In genomic region chr19:55354698-55355212, GRCh38 we compare ENCODE assay signal across 10 cellular contexts. TPM values are rescaled to one million over a fixed set of nuclear protein-coding genes. Genes with fewer than 3 reads are reported as not detected.
DNase-seq lines count a peak whose midpoint lies in the region; ATAC-seq, FAIRE-seq and TF ChIP-seq lines count a peak whose summit lies in the region.
"Had no signal": no experiment of that assay in that cellular context is flagged by ENCODE, and none has a peak within 500 bp of the region (broad histone marks: within the 10 kb centered on the region; RNA-seq: fewer than 3 reads in every experiment).

TSS of gene COX6B2 (minus strand) at chr19:55354719. CDS start at chr19:55354521, 198 bp downstream.

- H3K36me3 ChIP-seq in CD4-positive, CD25-positive, alpha-beta regulatory T cell (ENCODE audit: control insufficient read depth, insufficient read depth, low read length), result no peaks in the 10 kb centered on the region
- no peaks in the 10 kb centered on the region for H3K36me3 ChIP-seq in OCI-LY7 (ENCODE audit: insufficient read depth, low read length)
- no peaks in the 10 kb centered on the region for H3K36me3 ChIP-seq in endothelial cell of umbilical vein (ENCODE audit: control insufficient read depth in 2 of 2, extremely low read depth in 1 of 2, insufficient read depth in 2 of 2, low read length in 2 of 2)
- no peaks in the 10 kb centered on the region for H3K36me3 ChIP-seq in neutrophil

- DNase-seq in CD4-positive, CD25-positive, alpha-beta regulatory T cell, result no peak
- DNase-seq in OCI-LY7 (ENCODE audit: low spot score), result no peak
- no peak for DNase-seq in endothelial cell of umbilical vein (ENCODE audit: low read depth, low spot score)
- no peak for DNase-seq in stimulated activated CD4-positive, alpha-beta T cell treated with anti-CD3 and anti-CD28 coated beads, Interleukin-4, amount 100 ng/mL, for 1 hour
- DNase-seq in stimulated activated CD4-positive, alpha-beta T cell treated with anti-CD3 and anti-CD28 coated beads, Interleukin-12 subunit alpha, Interleukin-12 subunit beta, amount 100 ng/mL, for 4 hours, result no peak
- DNase-seq in glomerular visceral epithelial cell (ENCODE audit: extremely low spot score), result no peak
- DNase-seq: activated CD4-positive, alpha-beta T cell treated with anti-CD3 and anti-CD28 coated beads for 48 hours had no signal

- H4K20me1 ChIP-seq in OCI-LY7 (ENCODE audit: insufficient read depth, low read length), result no peaks in the 10 kb centered on the region
- H4K20me1 ChIP-seq in endothelial cell of umbilical vein (replicated peaks; ENCODE audit: control insufficient read depth, extremely low read depth, insufficient read depth, low read length), result no peaks in the 10 kb centered on the region

- no peaks in the 10 kb centered on the region for H3K36me3 Mint-ChIP-seq in CD4-positive, CD25-positive, alpha-beta regulatory T cell

- H3K4me1 Mint-ChIP-seq in CD4-positive, CD25-positive, alpha-beta regulatory T cell, result peaks cover 0 to 29% (median 13%) of the 10 kb centered on the region in 4 donors

- TF ChIP-seq POLR2A in endothelial cell of umbilical vein (IDR thresholded peaks at IDR 0.05; ENCODE audit: low read depth, low read length), result no peak

- POLR2A ChIA-PET in OCI-LY7 (lab: Charles Lee) (no interaction called here), endothelial cell of umbilical vein (lab: Charles Lee) (no interaction called here)

- H3K27ac ChIP-seq in CD4-positive, CD25-positive, alpha-beta regulatory T cell (ENCODE audit: insufficient read depth, low read length, poor library complexity, severe bottlenecking), result no peak within 1 kb of the TSS
- H3K27ac ChIP-seq in OCI-LY7 (ENCODE audit: low read depth, low read length, poor library complexity, severe bottlenecking), result no peak within 1 kb of the TSS
- no peak within 1 kb of the TSS for H3K27ac ChIP-seq in endothelial cell of umbilical vein (ENCODE audit: insufficient read depth, low read depth, low read length)
- no peak within 1 kb of the TSS for H3K27ac ChIP-seq in neutrophil

- TF ChIP-seq CTCF in OCI-LY7 (conservative IDR thresholded peaks at IDR 0.05; ENCODE audit: low read length), result no peak
- TF ChIP-seq CTCF in endothelial cell of umbilical vein (IDR thresholded peaks at IDR 0.05; ENCODE audit: extremely low read depth in 1 of 2, insufficient read depth in 1 of 2, low read depth in 1 of 2, low read length in 2 of 2), result no peak
- TF ChIP-seq CTCF in neutrophil (IDR thresholded peaks at IDR 0.05), result no peak

- no peaks in the 10 kb centered on the region for H3K9me1 ChIP-seq in endothelial cell of umbilical vein (replicated peaks; ENCODE audit: control insufficient read depth, extremely low read depth, insufficient read depth, low read length)

- no peak within 1 kb of the TSS for H3K4me3 ChIP-seq in CD4-positive, CD25-positive, alpha-beta regulatory T cell (ENCODE audit: low read depth, low read length)
- H3K4me3 ChIP-seq in OCI-LY7 (ENCODE audit: low read depth, low read length, poor library complexity, severe bottlenecking), result peak within 1 kb of the TSS; percentile 65
- H3K4me3 ChIP-seq in endothelial cell of umbilical vein (replicated peaks in 1 of 3; ENCODE audit: insufficient read depth in 1 of 3, low read depth in 1 of 3, low read length in 3 of 3), result peak within 1 kb of the TSS; percentile 8 to 26 (median 22)
- H3K4me3 ChIP-seq in neutrophil (ENCODE audit: low read depth in 1 of 2, low read length in 1 of 2), result peak within 1 kb of the TSS; percentile 65 to 66

- peak within 1 kb of the TSS; percentile 58 to 81 (median 73) for H3K4me3 Mint-ChIP-seq in CD4-positive, CD25-positive, alpha-beta regulatory T cell

- dilution Hi-C loops in endothelial cell of umbilical vein (cut with MboI; ENCODE audit: extremely low pct_ligation_motif_present, low sequenced_read_pairs), result no loop called here

- no peaks in the 10 kb centered on the region for H3K9me2 ChIP-seq in OCI-LY7 (ENCODE audit: insufficient read depth, low read length)

- peaks cover 18% of the 10 kb centered on the region for H3K27me3 ChIP-seq in CD4-positive, CD25-positive, alpha-beta regulatory T cell (ENCODE audit: control insufficient read depth, insufficient read depth, low read length)
- H3K27me3 ChIP-seq in endothelial cell of umbilical vein (ENCODE audit: control insufficient read depth in 2 of 2, insufficient read depth in 2 of 2, low read length in 2 of 2), result peaks cover 26 to 31% of the 10 kb centered on the region in 2 experiments
- H3K27me3 ChIP-seq in neutrophil, result peaks cover 80% of the 10 kb centered on the region

- intact Hi-C loops in OCI-LY7 (cut with micrococcal nuclease; ENCODE audit: unreplicated experiment) (no loop called here), endothelial cell of umbilical vein (cut with micrococcal nuclease) (no loop called here)

- peaks cover 60% of the 10 kb centered on the region for H3K27me3 Mint-ChIP-seq in CD4-positive, CD25-positive, alpha-beta regulatory T cell

- ATAC-seq in CD4-positive, CD25-positive, alpha-beta regulatory T cell (ENCODE audit: low read depth in 2 of 2), result no peak
- ATAC-seq in HG03135 (IDR thresholded peaks at IDR 0.05; ENCODE audit: unreplicated experiment), result no peak

- peak within 1 kb of the TSS in 1 of 3 donors; percentile 43 for H3K27ac Mint-ChIP-seq in CD4-positive, CD25-positive, alpha-beta regulatory T cell

- no peaks in the 10 kb centered on the region for H3K79me2 ChIP-seq in OCI-LY7 (ENCODE audit: insufficient read depth, low read depth, low read length)
- no peaks in the 10 kb centered on the region for H3K79me2 ChIP-seq in endothelial cell of umbilical vein (ENCODE audit: control insufficient read depth, insufficient read depth, low read length)

- H3K4me2 ChIP-seq in OCI-LY7 (ENCODE audit: low read length), result peak within 1 kb of the TSS; percentile 71
- peak within 1 kb of the TSS; percentile 73 for H3K4me2 ChIP-seq in endothelial cell of umbilical vein (ENCODE audit: insufficient read depth, low read length)

- BruUV-seq in OCI-LY7 (replicated peaks; lab: Mats Ljungman, UMichigan) (no TSS peak), endothelial cell of umbilical vein (replicated peaks; lab: Mats Ljungman, UMichigan) (no TSS peak)

- peaks cover 0 to 3% (median 0%) of the 10 kb centered on the region in 7 donors for H3K9me3 Mint-ChIP-seq in CD4-positive, CD25-positive, alpha-beta regulatory T cell

- FAIRE-seq in endothelial cell of umbilical vein (lab: Jason Lieb, UNC), result no peak

- CTCF ChIA-PET in OCI-LY7 (lab: Charles Lee; ENCODE audit: unreplicated experiment), result no interaction called here
- CTCF ChIA-PET in endothelial cell of umbilical vein (lab: Charles Lee), result interaction anchor here (0.6 to 0.9 kb wide), 2 partner anchors 10 to 209 kb away, joined by 3 to 4 read pairs; no protein-coding TSS in a partner anchor

- H3K4me1 ChIP-seq in CD4-positive, CD25-positive, alpha-beta regulatory T cell (ENCODE audit: control insufficient read depth, insufficient read depth, low read length, poor library complexity, severe bottlenecking), result peaks cover 20% of the 10 kb centered on the region
- H3K4me1 ChIP-seq in OCI-LY7 (ENCODE audit: insufficient read depth, low read length, poor library complexity, severe bottlenecking) (peaks cover 12% of the 10 kb centered on the region), endothelial cell of umbilical vein (ENCODE audit: control insufficient read depth, extremely low read depth, insufficient read depth, low read length) (peaks cover 4% of the 10 kb centered on the region), neutrophil (ENCODE audit: control insufficient read depth in 1 of 2, insufficient read depth in 1 of 2, low read depth in 1 of 2, low read length in 1 of 2) (peaks cover 7 to 15% of the 10 kb centered on the region in 2 experiments)

- H3K9me3 ChIP-seq in CD4-positive, CD25-positive, alpha-beta regulatory T cell (ENCODE audit: control insufficient read depth in 2 of 2, low read length in 2 of 2), result no peaks in the 10 kb centered on the region
- H3K9me3 ChIP-seq in OCI-LY7 (ENCODE audit: low read length) (no peaks in the 10 kb centered on the region), endothelial cell of umbilical vein (replicated peaks; ENCODE audit: control insufficient read depth, insufficient read depth, low read length) (no peaks in the 10 kb centered on the region), neutrophil (no peaks in the 10 kb centered on the region)

- H2AFZ ChIP-seq in OCI-LY7 (ENCODE audit: low read length) (peak within 1 kb of the TSS; percentile 34; the same call in 1 of the 2 replicates), endothelial cell of umbilical vein (ENCODE audit: low read depth, low read length) (peak within 1 kb of the TSS; percentile 84)

- no peak within 1 kb of the TSS for H3K9ac ChIP-seq in endothelial cell of umbilical vein (replicated peaks; ENCODE audit: extremely low read depth, insufficient read depth, low read length)

TF ChIP-seq in endothelial cell of umbilical vein, 7 proteins besides CTCF, POLR2A, EP300 and RAD21:
- TF ChIP-seq GATA2 (IDR thresholded peaks at IDR 0.05; ENCODE audit: insufficient read depth, insufficient read length, low read depth, low read length) (no peak), MAX (IDR thresholded peaks at IDR 0.05; ENCODE audit: insufficient read depth, insufficient read length) (no peak), EZH2 (IDR thresholded peaks at IDR 0.05; ENCODE audit: borderline replicate concordance, low read depth, low read length, severe bottlenecking) (no peak), MYC (IDR thresholded peaks at IDR 0.05; ENCODE audit: low read depth, low read length) (no peak), POLR2AphosphoS5 (IDR thresholded peaks at IDR 0.05; ENCODE audit: insufficient read depth, low read depth, low read length) (no peak), FOS (IDR thresholded peaks at IDR 0.05; ENCODE audit: borderline replicate concordance, insufficient read depth, low read length) (no peak), JUN (IDR thresholded peaks at IDR 0.05; ENCODE audit: borderline replicate concordance, insufficient read depth, insufficient read length, low read depth) (no peak)
TF ChIP-seq in endothelial cell of umbilical vein: peak in this region for 0.

RNA-seq across cellular contexts. Expression of gene COX6B2, which starts in this region (rescaled TPM):
- 0.57 TPM for total RNA-seq in CD4-positive, CD25-positive, alpha-beta regulatory T cell
- not detected for polyA plus RNA-seq in CD4-positive, CD25-positive, alpha-beta regulatory T cell
- not detected in 2 replicates for total RNA-seq in OCI-LY7 (2014; rRNA removed; shearing (Covaris generic))
- not detected in 2 replicates for total RNA-seq in OCI-LY7 (2022)
- not detected in 2 replicates for total RNA-seq in endothelial cell of umbilical vein
- not detected in 2 replicates for polyA plus RNA-seq in endothelial cell of umbilical vein
- polyA plus RNA-seq in endothelial cell of umbilical vein (2011; cell fraction: cytosol; rRNA removed), result not detected in 2 replicates
- not detected in 2 replicates for polyA plus RNA-seq in endothelial cell of umbilical vein (2011; cell fraction: nucleus; rRNA removed)
- not detected in 2 replicates for polyA plus RNA-seq in endothelial cell of umbilical vein (2012)
- not detected in 2 replicates for polyA minus RNA-seq in endothelial cell of umbilical vein
- not detected for polyA minus RNA-seq in endothelial cell of umbilical vein (2011; cell fraction: cytosol; rRNA and poly(A)+ RNA removed)
- not detected in 2 replicates for polyA minus RNA-seq in endothelial cell of umbilical vein (2011; cell fraction: nucleus; rRNA and poly(A)+ RNA removed)
- total RNA-seq: HT1080 had no signal
